Comparison of ENCODE assay signal across 17 cellular contexts in the genomic region with DNA sequence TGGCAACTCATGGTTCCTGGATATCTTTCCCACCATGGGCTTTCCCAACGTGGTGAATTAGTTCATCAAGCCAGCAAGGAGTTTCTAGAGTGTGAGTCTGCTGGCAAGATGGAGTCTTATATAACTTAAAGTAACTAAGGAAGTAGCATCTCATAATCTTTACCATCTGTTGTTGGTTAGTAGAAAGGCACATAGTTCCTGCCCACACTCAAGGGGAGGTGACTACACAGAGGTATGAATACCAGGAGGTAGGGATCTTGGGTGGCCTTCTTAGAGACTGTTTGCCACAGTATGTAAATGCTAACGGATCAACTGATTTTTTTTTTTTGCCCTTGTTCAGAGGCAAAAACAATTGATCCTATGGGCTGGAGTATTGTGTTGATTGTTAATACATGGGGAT.
"Had no signal": no experiment of that assay in that cellular context is flagged by ENCODE, and none has a peak within 500 bp of the region (broad histone marks: within the 10 kb centered on the region; RNA-seq: fewer than 3 reads in every experiment).

No MANE protein-coding gene starts in this region.

- H3K27me3 ChIP-seq: right atrium auricular region, suprapubic skin had no signal

- H3K36me3 ChIP-seq: right atrium auricular region, suprapubic skin had no signal

- H3K27ac Mint-ChIP-seq: activated CD8-positive, alpha-beta T cell treated with anti-CD3 and anti-CD28 coated beads for 36 hours; nephron; progenitor cell of endocrine pancreas; stimulated activated naive CD8-positive, alpha-beta T cell treated with anti-CD3 and anti-CD28 coated beads, Interleukin-15, Interleukin-2, amounts not matched to agents 100 ng/mL and 50 ng/mL, for 24 hours; type B pancreatic cell; WTC11 had no signal

- H3K36me3 Mint-ChIP-seq: type B pancreatic cell, WTC11 had no signal

- H3K4me3 Mint-ChIP-seq: activated CD8-positive, alpha-beta T cell treated with anti-CD3 and anti-CD28 coated beads for 36 hours; activated T-cell treated with anti-CD3 and anti-CD28 coated beads, Interleukin-2, amount 50 U/mL, for 4 hours; nephron; stimulated activated naive CD8-positive, alpha-beta T cell treated with anti-CD3 and anti-CD28 coated beads, Interleukin-15, Interleukin-2, amounts not matched to agents 100 ng/mL and 50 ng/mL, for 24 hours; type B pancreatic cell; WTC11 had no signal

- H3K4me3 ChIP-seq: right atrium auricular region, skin epidermis, suprapubic skin had no signal

- H3K9me3 ChIP-seq: right atrium auricular region, suprapubic skin had no signal

- H3K27ac ChIP-seq: right atrium auricular region, skin epidermis, suprapubic skin had no signal

- DNase-seq: activated CD4-positive, alpha-beta T cell treated with anti-CD3 and anti-CD28 coated beads for 48 hours; activated CD8-positive, alpha-beta T cell treated with anti-CD3 and anti-CD28 coated beads for 36 hours; activated effector memory CD4-positive, alpha-beta T cell treated with Interleukin-2 at 50 U/mL for 16 hours; activated naive CD4-positive, alpha-beta T cell treated with anti-CD3 and anti-CD28 coated beads, Interleukin-2, amount 50 U/mL, for 16 hours; activated T-cell treated with anti-CD3 and anti-CD28 coated beads, Interleukin-2, amount 50 U/mL, for 4 hours; glutamatergic neuron; nucleus accumbens; stimulated activated CD4-positive, alpha-beta T cell treated with anti-CD3 and anti-CD28 coated beads, Interleukin-4, amount 100 ng/mL, for 4 hours; stimulated activated CD8-positive, alpha-beta memory T cell treated with anti-CD3 and anti-CD28 coated beads, Interleukin-4, amount 100 ng/mL, for 48 hours had no signal

- ATAC-seq: activated CD8-positive, alpha-beta T cell treated with anti-CD3 and anti-CD28 coated beads for 36 hours; activated T-cell treated with anti-CD3 and anti-CD28 coated beads, Interleukin-2, amount 50 U/mL, for 4 hours; WTC11 had no signal

- H3K4me1 ChIP-seq: right atrium auricular region, suprapubic skin had no signal

- H3K27me3 Mint-ChIP-seq: progenitor cell of endocrine pancreas, type B pancreatic cell had no signal
